ENCODE assay signal across 8 cellular contexts in the genomic region with DNA sequence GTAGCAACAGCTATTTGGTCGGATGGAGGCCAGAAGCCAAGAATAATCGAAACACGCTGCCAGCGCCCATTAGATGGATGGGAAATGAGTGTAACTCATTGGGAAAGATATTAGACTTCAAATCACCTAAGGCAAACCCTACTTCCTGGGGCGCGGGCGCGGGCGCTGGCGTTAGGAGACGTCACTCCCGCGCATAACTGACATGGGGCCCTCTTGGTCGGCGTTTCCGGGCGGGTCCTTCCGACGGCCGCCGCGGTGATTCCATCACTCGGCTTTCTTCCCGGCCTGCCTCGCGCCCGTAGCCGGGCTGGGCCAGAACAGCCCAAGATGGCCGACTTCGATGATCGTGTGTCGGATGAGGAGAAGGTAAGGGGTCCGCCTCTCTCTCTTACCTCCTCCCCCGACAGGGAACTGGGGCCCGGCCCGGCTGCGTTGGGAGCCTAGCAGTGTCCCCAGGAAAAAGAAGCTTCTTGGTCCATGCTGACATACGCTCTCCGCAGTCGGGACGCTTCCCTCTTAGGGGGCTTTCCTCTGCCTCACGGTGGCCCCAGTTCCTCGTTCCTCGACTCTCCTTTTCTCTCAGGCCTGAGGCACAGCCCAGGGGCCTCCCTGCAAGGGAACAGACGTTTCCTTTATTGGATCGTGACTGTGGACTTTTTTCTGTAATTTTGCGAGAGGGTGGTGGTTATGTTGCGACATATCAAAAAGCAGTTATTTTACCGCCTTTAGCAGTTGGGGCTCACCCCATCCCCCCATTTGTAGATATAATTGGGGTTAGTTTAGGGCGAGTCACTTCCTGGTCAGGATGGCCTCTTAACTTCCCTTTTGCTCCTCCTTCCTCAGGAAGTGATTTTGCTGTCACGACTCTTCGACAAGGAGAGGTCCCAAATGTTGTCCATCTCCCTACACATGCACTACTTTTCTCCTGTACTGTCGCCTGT. TPM values are rescaled to one million over a fixed set of nuclear protein-coding genes. Genes with fewer than 3 reads are reported as not detected.
DNase-seq lines count a peak whose midpoint lies in the region; ATAC-seq and TF ChIP-seq lines count a peak whose summit lies in the region.

A gene (plus strand): TSS at position 315 of the 941 bp plus-strand sequence. CDS start 13 bp downstream, at position 328.

- ATAC-seq in HG03457 (IDR thresholded peaks at IDR 0.05; ENCODE audit: unreplicated experiment) = peak; percentile 66

- H3K36me3 ChIP-seq in BJ (ENCODE audit: control insufficient read depth, insufficient read depth, low read length) = no peaks in the 10 kb centered on the region; the same call in 1 of the 2 replicates

- POLR2A ChIA-PET in BJ (lab: Charles Lee) = interaction anchor here (1.0 kb wide), 1 partner anchor 118 kb away, joined by 4 read pairs; no protein-coding TSS in a partner anchor

- no peaks in the 10 kb centered on the region for H3K27me3 ChIP-seq in BJ (ENCODE audit: control insufficient read depth, insufficient read depth, low read length)
- H3K27me3 ChIP-seq in layer of hippocampus (ENCODE audit: control insufficient read depth, insufficient read depth, low read length) = no peaks in the 10 kb centered on the region

- H3K4me3 ChIP-seq in BJ (ENCODE audit: low read depth, low read length) = peak within 1 kb of the TSS; percentile 89

- TF ChIP-seq CTCF in BJ (IDR thresholded peaks at IDR 0.05; ENCODE audit: insufficient read depth, low read depth, low read length) = no peak

- CTCF ChIA-PET in BJ (lab: Yijun Ruan, JAX) = interaction anchor here (0.7 to 4.0 kb wide), 11 partner anchors 10 to 229 kb away, joined by 3 to 23 read pairs (median 3); a partner anchor contains a TSS

- H3K27ac ChIP-seq in cingulate gyrus (ENCODE audit: low read depth, low read length) = peak within 1 kb of the TSS; percentile 98
- H3K27ac ChIP-seq in layer of hippocampus (ENCODE audit: low read depth, low read length) = peak within 1 kb of the TSS; percentile 91

- peak; percentile 58 for DNase-seq in BJ (ENCODE audit: low read depth)
- DNase-seq in GM19240 (ENCODE audit: insufficient read length, low spot score) = peak; percentile 58
- DNase-seq in NCI-H524 treated with DMSO at 0.1 percent for 48 hours (lab: John Stamatoyannopoulos, UW) = peak; percentile 23
- DNase-seq in activated CD4-positive, alpha-beta T cell treated with anti-CD3 and anti-CD28 coated beads for 4 hours = peak; percentile 84 to 89
- DNase-seq in stimulated activated CD4-positive, alpha-beta T cell treated with anti-CD3 and anti-CD28 coated beads, Interleukin-1b, Interleukin-23, amount 100 ng/mL, for 24 hours (ENCODE audit: low read depth in 4 of 4, low spot score in 1 of 4) = peak; percentile 68 to 83 (median 77)

RNA-seq across cellular contexts. Expression of the gene that starts here (rescaled TPM):
- polyA plus RNA-seq in BJ (2011; rRNA removed) = 65.1 and 165 TPM in 2 replicates
- 90.1 and 104 TPM in 2 replicates for polyA minus RNA-seq in BJ (2011; rRNA and poly(A)+ RNA removed)

Comparison
In these comparisons a context has a peak if more than half of its experiments do, and no peak if none do; other contexts are left out.
1. Peak in every context shown above with its lines: DNase-seq, ATAC-seq, H3K4me3 ChIP-seq and H3K27ac ChIP-seq.
2. DNase-seq: peak in every context shown above with its lines; median percentile 86 in activated CD4-positive, alpha-beta T cell treated with anti-CD3 and anti-CD28 coated beads for 4 hours; 77 in stimulated activated CD4-positive, alpha-beta T cell treated with anti-CD3 and anti-CD28 coated beads, Interleukin-1b, Interleukin-23, amount 100 ng/mL, for 24 hours; 58 in BJ; 58 in GM19240; 23 in NCI-H524 treated with DMSO at 0.1 percent for 48 hours.